ENCODE assay signal across 8 cellular contexts in the genomic region with DNA sequence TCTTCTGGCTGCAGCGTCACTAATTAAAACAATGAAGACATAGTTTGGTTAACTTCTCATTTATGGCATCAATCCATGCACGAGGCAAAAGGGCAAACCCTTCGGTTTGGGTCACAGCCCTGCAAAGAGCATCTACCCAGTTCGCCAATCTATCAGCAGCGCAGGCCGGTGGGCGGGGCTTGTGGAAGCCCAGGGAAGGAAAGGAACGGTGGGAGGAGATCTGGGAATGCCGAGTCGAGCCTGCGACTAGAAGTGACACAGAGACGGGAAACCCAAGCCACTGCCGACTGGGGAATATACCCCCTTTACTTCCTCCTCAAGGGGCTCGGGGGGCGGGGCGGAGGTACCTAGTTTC. TPM values are rescaled to one million over a fixed set of nuclear protein-coding genes. Genes with fewer than 3 reads are reported as not detected.
A peak's percentile ranks its signal among the peaks of the same experiment; 100 is the strongest.
DNase-seq lines count a peak whose midpoint lies in the region; ATAC-seq lines count a peak whose summit lies in the region.

No MANE protein-coding gene starts in this region.

- peak; percentile 12 for ATAC-seq in GM18499 (IDR thresholded peaks at IDR 0.05; ENCODE audit: insufficient read depth, unreplicated experiment)
- peak; percentile 11 for ATAC-seq in HG02981 (IDR thresholded peaks at IDR 0.05; ENCODE audit: unreplicated experiment)
- peak; percentile 92 for ATAC-seq in left lobe of liver

- DNase-seq in 8988T (peak; percentile 27), NCI-H2081 treated with DMSO at 0.1 percent for 48 hours (lab: John Stamatoyannopoulos, UW) (peak; percentile 21), UCSD-AML1 (lab: John Stamatoyannopoulos, UW; ENCODE audit: unreplicated experiment) (peak; percentile 78), dedifferentiated amniotic fluid mesenchymal stem cell (ENCODE audit: extremely low spot score) (peak; percentile 72), left lobe of liver (ENCODE audit: low spot score) (peak; percentile 91)
- DNase-seq in stimulated activated CD4-positive, alpha-beta T cell treated with anti-CD3 and anti-CD28 coated beads, Interleukin-2, amount 100 ng/mL, for 24 hours = peak; percentile 68 to 73

RNA-seq across cellular contexts. Expression of gene KICS2, which starts 0.5 kb away (rescaled TPM):
- total RNA-seq in left lobe of liver = 6.9 TPM

Comparison
In these comparisons a context has a peak if more than half of its experiments do, and no peak if none do; other contexts are left out.
1. Peak in every context shown above with its lines: DNase-seq and ATAC-seq.
2. DNase-seq: peak in every context shown above with its lines; median percentile 91 in left lobe of liver; 78 in UCSD-AML1; 72 in dedifferentiated amniotic fluid mesenchymal stem cell; 70 in stimulated activated CD4-positive, alpha-beta T cell treated with anti-CD3 and anti-CD28 coated beads, Interleukin-2, amount 100 ng/mL, for 24 hours; 27 in 8988T; 21 in NCI-H2081 treated with DMSO at 0.1 percent for 48 hours.
3. ATAC-seq: peak in every context shown above with its lines; median percentile 92 in left lobe of liver; 12 in GM18499; 11 in HG02981.